In genomic region chr2:1754461-1755170, GRCh38 we compare ENCODE assay signal across 19 cellular contexts. TPM values are rescaled to one million over a fixed set of nuclear protein-coding genes. Genes with fewer than 3 reads are reported as not detected.
DNase-seq lines count a peak whose midpoint lies in the region; ATAC-seq, FAIRE-seq and TF ChIP-seq lines count a peak whose summit lies in the region.
"Had no signal": no experiment of that assay in that cellular context is flagged by ENCODE, and none has a peak within 500 bp of the region (broad histone marks: within the 10 kb centered on the region; RNA-seq: fewer than 3 reads in every experiment).

No MANE protein-coding gene starts in this region.

- no peaks in the 10 kb centered on the region for H3K36me3 ChIP-seq in HEK293 (ENCODE audit: control insufficient read depth in 2 of 2, insufficient read depth in 1 of 2, low read length in 2 of 2)
- H3K36me3 ChIP-seq in kidney (ENCODE audit: control insufficient read depth in 1 of 2, insufficient read depth in 2 of 2, low read length in 2 of 2): no peaks in the 10 kb centered on the region
- H3K36me3 ChIP-seq: BE2C had no signal

- intact Hi-C loops in kidney (cut with DNase I): no loop called here
- intact Hi-C loops in posterior vena cava (cut with DNase I): no loop called here

- H3K27ac Mint-ChIP-seq in type B pancreatic cell: no peak overlapping the region
- H3K27ac Mint-ChIP-seq: H9 had no signal

- no peak overlapping the region for H3K4me3 ChIP-seq in HEK293 (ENCODE audit: low read depth, low read length)
- no peak overlapping the region for H3K4me3 ChIP-seq in kidney (ENCODE audit: low read length in 2 of 2)
- H3K4me3 ChIP-seq: SK-N-MC had no signal

- no peak overlapping the region for H3K9ac ChIP-seq in kidney (ENCODE audit: low read length in 2 of 2)

- no peak overlapping the region for H3K4me3 Mint-ChIP-seq in type B pancreatic cell
- H3K4me3 Mint-ChIP-seq: H9, IgD-negative memory B cell had no signal

- TF ChIP-seq CTCF in HEK293 (tag by site-specific recombination; IDR thresholded peaks at IDR 0.05): no peak
- no peak for TF ChIP-seq CTCF in kidney (IDR thresholded peaks at IDR 0.05; ENCODE audit: borderline replicate concordance, extremely low read depth, insufficient read depth)
- no peak for TF ChIP-seq CTCF in type B pancreatic cell (conservative IDR thresholded peaks at IDR 0.05)

- peaks cover 24% of the 10 kb centered on the region for H3K4me1 Mint-ChIP-seq in type B pancreatic cell (ENCODE audit: unreplicated experiment)

- DNase-seq in kidney (peak; percentile 37), posterior vena cava (ENCODE audit: low spot score) (peak; percentile 58), type B pancreatic cell (ENCODE audit: extremely low spot score, unreplicated experiment) (no peak)
- no peak for DNase-seq in activated CD4-positive, alpha-beta T cell treated with anti-CD3 and anti-CD28 coated beads, Interleukin-2, amount 50 U/mL, for 48 hours
- DNase-seq: BE2C, H9, Karpas-422, NCI-H1694, NCI-H2081 treated with DMSO at 0.1 percent for 48 hours, NCI-H2171 treated with DMSO at 0.1 percent for 48 hours, NCI-H524 treated with DMSO at 0.1 percent for 48 hours, NCI-H82, SHP77 treated with DMSO at 0.1 percent for 48 hours had no signal

- H3K27ac ChIP-seq in HEK293 (ENCODE audit: extremely low read depth, low read depth, low read length): no peak overlapping the region
- no peak overlapping the region for H3K27ac ChIP-seq in kidney (ENCODE audit: low read depth in 2 of 2, low read length in 2 of 2)
- H3K27ac ChIP-seq: SK-N-MC had no signal

- H3K27me3 Mint-ChIP-seq in type B pancreatic cell: peaks cover 14% of the 10 kb centered on the region

- peaks cover 4% of the 10 kb centered on the region for H3K36me3 Mint-ChIP-seq in type B pancreatic cell
- H3K36me3 Mint-ChIP-seq: IgD-negative memory B cell had no signal

- no peak for FAIRE-seq in kidney (lab: Jason Lieb, UNC)

- H3K9me3 ChIP-seq in HEK293 (ENCODE audit: control insufficient read depth, insufficient read depth, low read depth, low read length): no peaks in the 10 kb centered on the region
- H3K9me3 ChIP-seq in kidney (ENCODE audit: control insufficient read depth in 1 of 2, low read length in 2 of 2): no peaks in the 10 kb centered on the region
- H3K9me3 ChIP-seq: BE2C had no signal

- no peak for ATAC-seq in HG02870 (IDR thresholded peaks at IDR 0.05; ENCODE audit: unreplicated experiment)

- CTCF ChIA-PET in HEK293 (lab: Yijun Ruan, JAX): interaction anchor here (0.9 to 1.3 kb wide), 3 partner anchors 13 to 162 kb away, joined by 3 to 4 read pairs (median 3); no protein-coding TSS in a partner anchor

- POLR2A ChIA-PET in HEK293 (lab: Yijun Ruan, JAX): no interaction called here

- H3K4me1 ChIP-seq in HEK293 (ENCODE audit: control insufficient read depth, insufficient read depth, low read length): no peaks in the 10 kb centered on the region; the same call in 1 of the 2 replicates
- H3K4me1 ChIP-seq in kidney (ENCODE audit: control insufficient read depth in 1 of 2, insufficient read depth in 1 of 2, low read depth in 1 of 2, low read length in 2 of 2): no peaks in the 10 kb centered on the region
- H3K4me1 ChIP-seq: BE2C had no signal

- peaks cover 4% of the 10 kb centered on the region for H3K9me3 Mint-ChIP-seq in type B pancreatic cell

TF ChIP-seq in HEK293, 187 proteins besides CTCF, POLR2A, EP300 and RAD21 (continues in another document):
- TF ChIP-seq ZNF10 (tag by site-specific recombination; IDR thresholded peaks at IDR 0.05): no peak
- TF ChIP-seq EGR2 (tag by site-specific recombination; IDR thresholded peaks at IDR 0.05; ENCODE audit: low read depth): no peak
- TF ChIP-seq ZFHX2 (tag by site-specific recombination; conservative IDR thresholded peaks at IDR 0.05): no peak
- TF ChIP-seq ZNF391 (tag by site-specific recombination; IDR thresholded peaks at IDR 0.05; ENCODE audit: borderline replicate concordance, low read depth): no peak
- no peak for TF ChIP-seq PRDM10 (tag by site-specific recombination; IDR thresholded peaks at IDR 0.05)
- TF ChIP-seq ZSCAN30 (tag by site-specific recombination; IDR thresholded peaks at IDR 0.05): no peak

TF ChIP-seq in PFSK-1, 5 proteins besides CTCF, POLR2A, EP300 and RAD21:
- no peak for TF ChIP-seq FOXP2 (optimal IDR thresholded peaks at IDR 0.05; ENCODE audit: borderline replicate concordance, extremely low read depth, extremely low read length, insufficient read depth)
- peak; percentile 25 to 83; a peak in 2 of 4 replicates for TF ChIP-seq REST (IDR thresholded peaks at IDR 0.05; ENCODE audit: insufficient read depth in 1 of 2, low read depth in 2 of 2, low read length in 2 of 2)
- no peak for TF ChIP-seq SIN3A (IDR thresholded peaks at IDR 0.05; ENCODE audit: borderline replicate concordance, insufficient read depth, low read length)

RNA-seq across cellular contexts. Expression of gene PXDN, which starts 10.3 kb away (rescaled TPM):
- polyA plus RNA-seq in PFSK-1 (2012; ENCODE audit: insufficient read length, low read depth): 1,212 TPM
- total RNA-seq in kidney: 42.3 TPM
- polyA plus RNA-seq in kidney (ENCODE audit: insufficient read depth, low read depth, low replicate concordance): 4.7 TPM
- 10 to 100 TPM; 75.3 to 85.8 TPM for total RNA-seq in posterior vena cava
- total RNA-seq in type B pancreatic cell (ENCODE audit: low replicate concordance): 58.4 and 150 TPM in 2 replicates
- total RNA-seq: OCI-LY7 had no signal

Comparison
In these comparisons a context has a peak if more than half of its experiments do, and no peak if none do; other contexts are left out.
1. DNase-seq: peak in kidney (single experiment) and posterior vena cava (single experiment); none in type B pancreatic cell (single experiment) and activated CD4-positive, alpha-beta T cell treated with anti-CD3 and anti-CD28 coated beads, Interleukin-2, amount 50 U/mL, for 48 hours (0 of 2).